Comparison of ENCODE assay signal across 1 cellular context in genomic region chr9:135216236-135216635, GRCh38.
TF ChIP-seq lines count a peak whose summit lies in the region.

No MANE protein-coding gene starts in this region.

TF ChIP-seq in WTC11, 78 proteins besides CTCF, POLR2A, EP300 and RAD21 (continued from another document):
- TF ChIP-seq ATF2 (CRISPR knock-in tag; IDR thresholded peaks at IDR 0.05; ENCODE audit: borderline replicate concordance, low read depth), result no peak
- no peak for TF ChIP-seq NFYB (CRISPR knock-in tag; conservative IDR thresholded peaks at IDR 0.05; ENCODE audit: low read depth)
- no peak for TF ChIP-seq ZNF263 (CRISPR knock-in tag; IDR thresholded peaks at IDR 0.05; ENCODE audit: low read depth)
- TF ChIP-seq SMAD4 (CRISPR knock-in tag; IDR thresholded peaks at IDR 0.05), result no peak
TF ChIP-seq in WTC11: peak in this region for 0.
